ENCODE assay signal across 8 cellular contexts in genomic region chr5:132103380-132103951, GRCh38. TPM values are rescaled to one million over a fixed set of nuclear protein-coding genes. Genes with fewer than 3 reads are reported as not detected.
A peak's percentile ranks its signal among the peaks of the same experiment; 100 is the strongest.
DNase-seq lines count a peak whose midpoint lies in the region; ATAC-seq and TF ChIP-seq lines count a peak whose summit lies in the region.

No MANE protein-coding gene starts in this region.

- H3K9ac ChIP-seq in KMS-11 (peak overlapping the region; percentile 82), duodenal mucosa (ENCODE audit: low read depth in 1 of 2, low read length in 2 of 2) (peak overlapping the region in 1 of 2 donors; percentile 16)

- H3K27me3 Mint-ChIP-seq in activated CD4-positive, alpha-beta T cell treated with anti-CD3 and anti-CD28 coated beads, Interleukin-2, amount 10 ng/mL, durations not matched to agents 24 days and 14 days, result no peaks in the 10 kb centered on the region
- no peaks in the 10 kb centered on the region for H3K27me3 Mint-ChIP-seq in naive B cell

- no peaks in the 10 kb centered on the region for H3K79me2 ChIP-seq in KMS-11 (ENCODE audit: insufficient read depth, low read depth)

- H3K4me1 Mint-ChIP-seq in activated CD4-positive, alpha-beta T cell treated with anti-CD3 and anti-CD28 coated beads, Interleukin-2, amount 10 ng/mL, durations not matched to agents 24 days and 14 days, result peaks cover 72% of the 10 kb centered on the region
- peaks cover 50 to 81% (median 57%) of the 10 kb centered on the region in 3 donors for H3K4me1 Mint-ChIP-seq in naive B cell

- H3K36me3 ChIP-seq in KMS-11 (ENCODE audit: insufficient read depth) (no peaks in the 10 kb centered on the region), duodenal mucosa (ENCODE audit: control insufficient read depth in 1 of 2, insufficient read depth in 2 of 2, low read length in 2 of 2) (no peaks in the 10 kb centered on the region), thoracic aorta (no peaks in the 10 kb centered on the region)

- TF ChIP-seq CTCF in KMS-11 (conservative IDR thresholded peaks at IDR 0.05; ENCODE audit: low read depth, low read length) (0 out of 2 replicates have a peak, but pooled peaks have one; percentile 20), thoracic aorta (IDR thresholded peaks at IDR 0.05) (peak; percentile 9)

- H2AFZ ChIP-seq in KMS-11 (ENCODE audit: low read depth), result peak overlapping the region; percentile 76; the same call in 1 of the 2 replicates

- DNase-seq in G401 (ENCODE audit: low spot score) (peak; percentile 54), naive B cell (peak; percentile 63), thoracic aorta (ENCODE audit: low spot score) (peak; percentile 85), ecto neural progenitor cell (ENCODE audit: low spot score) (no peak)
- peak; percentile 92 for DNase-seq in activated CD4-positive, alpha-beta T cell treated with anti-CD3 and anti-CD28 coated beads, Interleukin-2, amount 10 ng/mL, durations not matched to agents 24 days and 14 days

- H3K27ac ChIP-seq in KMS-11 (peak overlapping the region; percentile 99), duodenal mucosa (ENCODE audit: low read depth, low read length) (peak overlapping the region; percentile 61), thoracic aorta (peak overlapping the region; percentile 57 to 60)

- peak overlapping the region; percentile 98 for H3K27ac Mint-ChIP-seq in activated CD4-positive, alpha-beta T cell treated with anti-CD3 and anti-CD28 coated beads, Interleukin-2, amount 10 ng/mL, durations not matched to agents 24 days and 14 days
- H3K27ac Mint-ChIP-seq in naive B cell, result peak overlapping the region in 2 of 6 donors; percentile 20 to 59

- H3K9me3 ChIP-seq in duodenal mucosa (ENCODE audit: control insufficient read depth in 1 of 2, low read length in 2 of 2), result no peaks in the 10 kb centered on the region
- H3K9me3 ChIP-seq in thoracic aorta, result no peaks in the 10 kb centered on the region

- H3K4me3 ChIP-seq in KMS-11 (IDR thresholded peaks at IDR 0.05; ENCODE audit: insufficient read depth, low read depth, low read length), result no peak overlapping the region
- H3K4me3 ChIP-seq in duodenal mucosa (ENCODE audit: low read depth in 1 of 2, low read length in 2 of 2), result no peak overlapping the region
- no peak overlapping the region for H3K4me3 ChIP-seq in thoracic aorta

- H3K4me1 ChIP-seq in KMS-11 (ENCODE audit: low read depth, poor library complexity, severe bottlenecking), result peaks cover 77% of the 10 kb centered on the region
- H3K4me1 ChIP-seq in duodenal mucosa (ENCODE audit: control insufficient read depth in 1 of 2, insufficient read depth in 2 of 2, low read length in 2 of 2), result peaks cover 22 to 24% of the 10 kb centered on the region in 2 donors
- peaks cover 17 to 31% of the 10 kb centered on the region in 2 donors for H3K4me1 ChIP-seq in thoracic aorta (ENCODE audit: control insufficient read depth in 1 of 2, low read depth in 2 of 2)

- in situ Hi-C loops in G401 (cut with HindIII; ENCODE audit: low sequenced_read_pairs), result no loop called here

- ATAC-seq in GM21723 (IDR thresholded peaks at IDR 0.05; ENCODE audit: unreplicated experiment) (peak; percentile 77), naive B cell (ENCODE audit: low read depth in 2 of 2) (peak; percentile 85 to 89), thoracic aorta (ENCODE audit: insufficient number of reproducible peaks, low FRiP score, low read depth) (peak; percentile 65)

- no peaks in the 10 kb centered on the region for H3K27me3 ChIP-seq in KMS-11 (ENCODE audit: insufficient read depth, low read depth)
- no peaks in the 10 kb centered on the region for H3K27me3 ChIP-seq in duodenal mucosa (ENCODE audit: control insufficient read depth in 1 of 2, insufficient read depth in 2 of 2, low read length in 2 of 2)
- no peaks in the 10 kb centered on the region for H3K27me3 ChIP-seq in thoracic aorta (replicated peaks; ENCODE audit: insufficient read depth)

- peak overlapping the region; percentile 79 for H3K4me2 ChIP-seq in KMS-11

- H3K9me3 Mint-ChIP-seq in activated CD4-positive, alpha-beta T cell treated with anti-CD3 and anti-CD28 coated beads, Interleukin-2, amount 10 ng/mL, durations not matched to agents 24 days and 14 days, result peaks cover 9% of the 10 kb centered on the region
- peaks cover 0 to 1% (median 0%) of the 10 kb centered on the region in 7 donors for H3K9me3 Mint-ChIP-seq in naive B cell

- no peaks in the 10 kb centered on the region for H4K20me1 ChIP-seq in KMS-11 (ENCODE audit: insufficient read depth)

- peaks cover 21% of the 10 kb centered on the region for H3K36me3 Mint-ChIP-seq in activated CD4-positive, alpha-beta T cell treated with anti-CD3 and anti-CD28 coated beads, Interleukin-2, amount 10 ng/mL, durations not matched to agents 24 days and 14 days (ENCODE audit: low read depth)
- H3K36me3 Mint-ChIP-seq in naive B cell, result no peaks in the 10 kb centered on the region

- intact Hi-C loops in activated CD4-positive, alpha-beta T cell treated with anti-CD3 and anti-CD28 coated beads, Interleukin-2, amount 10 ng/mL, durations not matched to agents 24 days and 14 days (cut with micrococcal nuclease), result loop anchor here (1.0 to 10.0 kb wide), 7 partner anchors 8 to 849 kb away; no protein-coding TSS in a partner anchor

- peak overlapping the region; percentile 55 for H3K4me3 Mint-ChIP-seq in activated CD4-positive, alpha-beta T cell treated with anti-CD3 and anti-CD28 coated beads, Interleukin-2, amount 10 ng/mL, durations not matched to agents 24 days and 14 days
- peak overlapping the region in 7 of 8 donors; percentile 8 to 83 (median 72) for H3K4me3 Mint-ChIP-seq in naive B cell

RNA-seq across cellular contexts. Expression of gene CSF2, which starts 29.9 kb away (rescaled TPM):
- total RNA-seq in G401 (2014; rRNA removed; shearing (Covaris generic)), result not detected in 2 replicates
- total RNA-seq in activated CD4-positive, alpha-beta T cell treated with anti-CD3 and anti-CD28 coated beads, Interleukin-2, amount 10 ng/mL, durations not matched to agents 24 days and 14 days, result 1,084 and 1,122 TPM in 2 replicates
- not detected for polyA plus RNA-seq in naive B cell (ENCODE audit: low read depth in 6 of 6)
- total RNA-seq in thoracic aorta, result not detected

RNA-seq across cellular contexts. Expression of gene IL3, which starts 43.0 kb away (rescaled TPM):
- total RNA-seq in G401 (2014; rRNA removed; shearing (Covaris generic)), result not detected in 2 replicates
- total RNA-seq in activated CD4-positive, alpha-beta T cell treated with anti-CD3 and anti-CD28 coated beads, Interleukin-2, amount 10 ng/mL, durations not matched to agents 24 days and 14 days, result 67.7 and 71.3 TPM in 2 replicates
- not detected for polyA plus RNA-seq in naive B cell (ENCODE audit: low read depth in 6 of 6)
- total RNA-seq in thoracic aorta, result not detected

Comparison
In these comparisons a context has a peak if more than half of its experiments do, and no peak if none do; other contexts are left out.
1. RNA of gene CSF2, which starts 29.9 kb away (total RNA-seq): 1,084 to 1,122 TPM in activated CD4-positive, alpha-beta T cell treated with anti-CD3 and anti-CD28 coated beads, Interleukin-2, amount 10 ng/mL, durations not matched to agents 24 days and 14 days; not detected in G401 and not detected in thoracic aorta; every median in the first group is over 1,000 times any median in the second.
2. RNA of gene IL3, which starts 43.0 kb away (total RNA-seq): 67.7 to 71.3 TPM in activated CD4-positive, alpha-beta T cell treated with anti-CD3 and anti-CD28 coated beads, Interleukin-2, amount 10 ng/mL, durations not matched to agents 24 days and 14 days; not detected in G401 and not detected in thoracic aorta; every median in the first group is over 10 times any median in the second.
3. Peak in every context shown above with its lines, with median percentiles within 50 percentile points of each other: ATAC-seq and H3K27ac ChIP-seq.